ENCODE assay signal across 25 cellular contexts in genomic region chr9:38744484-38744883, GRCh38. TPM values are rescaled to one million over a fixed set of nuclear protein-coding genes. Genes with fewer than 3 reads are reported as not detected.
"Had no signal": no experiment of that assay in that cellular context is flagged by ENCODE, and none has a peak within 500 bp of the region (broad histone marks: within the 10 kb centered on the region; RNA-seq: fewer than 3 reads in every experiment).

No MANE protein-coding gene starts in this region.

- H3K36me3 ChIP-seq: MG63, SJSA1 had no signal

- H3K9me3 ChIP-seq: MG63, SJSA1 had no signal

- DNase-seq: IMR-90, Karpas-422, KG1, MG63, NCI-H1092 treated with DMSO at 0.1 percent for 48 hours, NCI-H1417, NCI-H1436 treated with DMSO at 0.1 percent for 48 hours, NCI-H1694, NCI-H187 treated with DMSO at 0.1 percent for 48 hours, NCI-H2029 treated with DMSO at 0.1 percent for 48 hours, NCI-H2171, NCI-H226, NCI-H446, NCI-H510A, NCI-H524 treated with DMSO at 0.1 percent for 48 hours, NCI-H69, NCI-H774, Right ventricle myocardium superior, RPMI8226, SIG-M5 had no signal

- H3K27ac ChIP-seq: SJSA1, SK-N-MC had no signal

- H3K4me1 ChIP-seq: SJSA1 had no signal

- H3K27me3 ChIP-seq: MG63, SJSA1 had no signal

- H3K4me3 ChIP-seq: MG63, SJSA1, SK-N-MC had no signal

- FAIRE-seq: RCC 7860 had no signal

RNA-seq across cellular contexts. Expression of gene FAM240B, which starts 24.6 kb away (rescaled TPM):
- total RNA-seq: HT-29; IMR-90; Right ventricle myocardium superior; SJSA1; T-helper 1 cell treated with Interleukin-12 subunit alpha and Interleukin-12 subunit beta and Interleukin-4 antibody, amounts not matched to agents 30 ng/mL and 1 ng/mL, for 36 hours had no signal
- polyA plus RNA-seq: IMR-90 had no signal
